ENCODE assay signal across 14 cellular contexts in the genomic region with DNA sequence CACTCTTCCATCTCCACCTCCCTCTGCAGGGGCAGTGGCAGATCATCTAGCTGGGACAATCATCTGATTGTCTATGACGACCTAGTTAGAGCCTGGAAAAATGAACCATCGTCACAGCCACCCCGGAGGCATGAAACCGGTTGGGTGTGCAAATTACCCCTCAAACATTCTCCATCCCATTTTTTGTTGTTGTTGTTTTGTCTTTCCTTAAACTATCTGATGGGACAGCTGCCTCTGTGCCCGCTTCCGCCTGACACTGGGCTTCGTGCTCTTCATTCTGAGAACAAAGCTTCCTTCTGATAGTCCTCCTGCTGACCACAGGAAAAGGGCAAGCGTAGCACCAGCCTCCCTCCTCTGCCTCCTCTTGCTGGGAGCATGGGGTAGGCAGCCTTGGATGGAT. TPM values are rescaled to one million over a fixed set of nuclear protein-coding genes. Genes with fewer than 3 reads are reported as not detected.
DNase-seq lines count a peak whose midpoint lies in the region; ATAC-seq and TF ChIP-seq lines count a peak whose summit lies in the region.
"Had no signal": no experiment of that assay in that cellular context is flagged by ENCODE, and none has a peak within 500 bp of the region (broad histone marks: within the 10 kb centered on the region; RNA-seq: fewer than 3 reads in every experiment).

No MANE protein-coding gene starts in this region.

- H3K27me3 ChIP-seq in H9 (ENCODE audit: insufficient read depth, low read length), result no peaks in the 10 kb centered on the region
- H3K27me3 ChIP-seq in mammary epithelial cell (ENCODE audit: insufficient read depth, low read length), result no peaks in the 10 kb centered on the region
- no peaks in the 10 kb centered on the region for H3K27me3 ChIP-seq in lower lobe of right lung (ENCODE audit: low read depth)
- no peaks in the 10 kb centered on the region for H3K27me3 ChIP-seq in spleen (replicated peaks in 1 of 7)
- H3K27me3 ChIP-seq: uterus had no signal

- H3K4me3 Mint-ChIP-seq in H9, result no peak overlapping the region
- H3K4me3 Mint-ChIP-seq: activated naive CD4-positive, alpha-beta T cell treated with anti-CD3 and anti-CD28 coated beads, Interleukin-2, amount 10 ng/mL, durations not matched to agents 7 days and 5 days; central memory CD8-positive, alpha-beta T cell; IgD-negative memory B cell; naive thymus-derived CD4-positive, alpha-beta T cell had no signal

- intact Hi-C loops in mammary epithelial cell (cut with micrococcal nuclease), result no loop called here
- intact Hi-C loops in lower lobe of right lung (cut with DNase I), result no loop called here
- intact Hi-C loops in spleen (cut with DNase I; ENCODE audit: low total_unique reads), result no loop called here

- H4K5ac ChIP-seq in H9 (ENCODE audit: insufficient read length, low read depth, low read length), result no peak overlapping the region

- in situ Hi-C loops in mammary epithelial cell (cut with MboI; ENCODE audit: low sequenced_read_pairs in 2 of 2), result no loop called here

- no peak overlapping the region for H3K23ac ChIP-seq in H9 (ENCODE audit: insufficient read length, low read depth, low read length)

- no peak overlapping the region for H3K27ac ChIP-seq in H9 (ENCODE audit: insufficient read length, low read depth, low read length)
- peak overlapping the region; percentile 20 for H3K27ac ChIP-seq in mammary epithelial cell (ENCODE audit: insufficient read depth, low read depth, low read length)
- peak overlapping the region; percentile 78 for H3K27ac ChIP-seq in lower lobe of right lung
- peak overlapping the region in 7 of 8 donors; percentile 9 to 81 (median 74) for H3K27ac ChIP-seq in spleen
- H3K27ac ChIP-seq: uterus had no signal

- WGBS in H9 (ENCODE audit: extremely low coverage, insufficient read length, low lambda C conversion rate), result no CpG with 5 or more reads among the region's 8 CpGs
- WGBS in mammary epithelial cell (ENCODE audit: low coverage, missing lambda C conversion rate), result 37% methylated on average over 5 of the region's 8 CpGs
- WGBS in spleen, 5 donors, result 68 to 94% (median 79%) methylated on average over 8 of the region's 8 CpGs

- no peak overlapping the region for H3K9ac ChIP-seq in H9 (ENCODE audit: extremely low read depth, insufficient read length, low read length)
- no peak overlapping the region for H3K9ac ChIP-seq in mammary epithelial cell (ENCODE audit: insufficient read depth, low read length)

- H3K79me1 ChIP-seq in H9 (ENCODE audit: insufficient read depth, low read depth, low read length, poor library complexity, severe bottlenecking), result peaks cover 10% of the 10 kb centered on the region

- H2BK12ac ChIP-seq in H9 (ENCODE audit: insufficient read length, low read depth, low read length), result no peak overlapping the region

- H3K79me2 ChIP-seq in H9 (ENCODE audit: insufficient read depth, low read length) (peaks cover 14% of the 10 kb centered on the region; the same call in 1 of the 2 replicates), mammary epithelial cell (ENCODE audit: insufficient read depth, low read length) (peaks cover 95% of the 10 kb centered on the region)

- H2AFZ ChIP-seq in H9 (ENCODE audit: low read length), result no peak overlapping the region
- no peak overlapping the region for H2AFZ ChIP-seq in mammary epithelial cell (ENCODE audit: low read depth, low read length)

- no peak overlapping the region for H3K4ac ChIP-seq in H9 (ENCODE audit: low read depth, low read length)

- H3K9me3 Mint-ChIP-seq in H9, result no peaks in the 10 kb centered on the region
- H3K9me3 Mint-ChIP-seq: activated naive CD4-positive, alpha-beta T cell treated with anti-CD3 and anti-CD28 coated beads, Interleukin-2, amount 10 ng/mL, durations not matched to agents 7 days and 5 days; central memory CD8-positive, alpha-beta T cell; IgD-negative memory B cell had no signal

- no peak overlapping the region for H3K18ac ChIP-seq in H9 (ENCODE audit: insufficient read length, low read depth, low read length)

- no peak overlapping the region for H3K4me2 ChIP-seq in H9 (ENCODE audit: insufficient read depth, insufficient read length, low read length)
- peak overlapping the region; percentile 7 for H3K4me2 ChIP-seq in mammary epithelial cell (ENCODE audit: insufficient read depth, low read depth, low read length)

- no peak overlapping the region for H3K14ac ChIP-seq in H9 (ENCODE audit: insufficient read depth, low read length)

- no peak overlapping the region for H2BK20ac ChIP-seq in H9 (ENCODE audit: low read depth, low read length, poor library complexity, severe bottlenecking)

- TF ChIP-seq POLR2A in spleen (IDR thresholded peaks at IDR 0.05), result no peak

- H2AK5ac ChIP-seq in H9 (ENCODE audit: insufficient read length, low read length), result no peak overlapping the region

- no peak for ATAC-seq in lower lobe of right lung
- ATAC-seq in stimulated activated naive CD8-positive, alpha-beta T cell treated with anti-CD3 and anti-CD28 coated beads, Interleukin-15, Interleukin-2, amounts not matched to agents 100 U/mL and 50 U/mL, for 24 hours, result no peak
- ATAC-seq: naive thymus-derived CD4-positive, alpha-beta T cell had no signal

- H3K4me3 ChIP-seq in mammary epithelial cell (replicated peaks in 1 of 3; ENCODE audit: insufficient read depth in 1 of 3, low read depth in 2 of 3, low read length in 3 of 3), result no peak overlapping the region
- H3K4me3 ChIP-seq in lower lobe of right lung, result no peak overlapping the region
- no peak overlapping the region for H3K4me3 ChIP-seq in spleen
- H3K4me3 ChIP-seq: uterus had no signal

- peak overlapping the region in 2 of 3 experiments; percentile 23 to 80; a peak in 1 of 7 replicates for H3K27ac Mint-ChIP-seq in H9
- H3K27ac Mint-ChIP-seq: activated naive CD4-positive, alpha-beta T cell treated with anti-CD3 and anti-CD28 coated beads, Interleukin-2, amount 10 ng/mL, durations not matched to agents 7 days and 5 days; IgD-negative memory B cell had no signal

- no peak for TF ChIP-seq CTCF in H9 (conservative IDR thresholded peaks at IDR 0.05)
- TF ChIP-seq CTCF in mammary epithelial cell (conservative IDR thresholded peaks at IDR 0.05 in 1 of 2, IDR thresholded peaks at IDR 0.05 in 1 of 2; ENCODE audit: extremely low read depth in 1 of 2, insufficient read depth in 1 of 2, low read depth in 1 of 2, low read length in 2 of 2), result no peak
- no peak for TF ChIP-seq CTCF in lower lobe of right lung (IDR thresholded peaks at IDR 0.05)
- no peak for TF ChIP-seq CTCF in spleen (IDR thresholded peaks at IDR 0.05 in 8 of 11, conservative IDR thresholded peaks at IDR 0.05 in 3 of 11)

- H3K56ac ChIP-seq in H9 (ENCODE audit: insufficient read length, low read depth, low read length), result no peak overlapping the region

- CTCF ChIA-PET in mammary epithelial cell (lab: Charles Lee; ENCODE audit: low non-redundant PET), result no interaction called here

- H3K9me3 ChIP-seq in H9 (ENCODE audit: control insufficient read depth, low read depth, low read length) (no peaks in the 10 kb centered on the region), mammary epithelial cell (replicated peaks; ENCODE audit: insufficient read depth, low read length) (no peaks in the 10 kb centered on the region), lower lobe of right lung (no peaks in the 10 kb centered on the region), spleen (no peaks in the 10 kb centered on the region)
- H3K9me3 ChIP-seq: uterus had no signal

- no TSS peak for BruUV-seq in mammary epithelial cell (replicated peaks; lab: Mats Ljungman, UMichigan)

- DNase-seq in H9 (no peak), mammary epithelial cell (no peak), lower lobe of right lung (no peak), spleen (no peak), NCI-H2171 treated with DMSO at 0.1 percent for 48 hours (lab: John Stamatoyannopoulos, UW) (no peak), cerebellum (ENCODE audit: low spot score) (no peak)
- DNase-seq in stimulated activated naive CD8-positive, alpha-beta T cell treated with anti-CD3 and anti-CD28 coated beads, Interleukin-15, Interleukin-2, amounts not matched to agents 100 U/mL and 50 U/mL, for 24 hours, result no peak
- DNase-seq in activated effector memory CD4-positive, alpha-beta T cell treated with anti-CD3 and anti-CD28 coated beads, Interleukin-2, amount 50 U/mL, for 16 hours, result no peak
- DNase-seq: activated naive CD4-positive, alpha-beta T cell treated with anti-CD3 and anti-CD28 coated beads, Interleukin-2, amount 10 ng/mL, durations not matched to agents 7 days and 5 days; naive thymus-derived CD4-positive, alpha-beta T cell; NCI-H1436; uterus had no signal

- no peak overlapping the region for H2BK5ac ChIP-seq in H9 (ENCODE audit: insufficient read length, low read length)

- no peaks in the 10 kb centered on the region for H3K27me3 Mint-ChIP-seq in H9 (ENCODE audit: low read depth)
- H3K27me3 Mint-ChIP-seq: IgD-negative memory B cell; naive thymus-derived CD4-positive, alpha-beta T cell had no signal

- peaks cover 61 to 63% of the 10 kb centered on the region in 2 experiments for H3K4me1 Mint-ChIP-seq in H9
- H3K4me1 Mint-ChIP-seq: activated naive CD4-positive, alpha-beta T cell treated with anti-CD3 and anti-CD28 coated beads, Interleukin-2, amount 10 ng/mL, durations not matched to agents 7 days and 5 days; central memory CD8-positive, alpha-beta T cell; naive thymus-derived CD4-positive, alpha-beta T cell had no signal

- dilution Hi-C loops in mammary epithelial cell (cut with HindIII; ENCODE audit: low sequenced_read_pairs), result loop anchor here (5.0 kb wide), 1 partner anchor 99 kb away; no protein-coding TSS in a partner anchor

- no peak overlapping the region for H2BK15ac ChIP-seq in H9 (ENCODE audit: low read depth, low read length)

- H4K91ac ChIP-seq in H9 (ENCODE audit: insufficient read length, low read depth, low read length), result no peak overlapping the region

- peaks cover 8% of the 10 kb centered on the region for H3K4me1 ChIP-seq in H9 (ENCODE audit: insufficient read depth, low read length)
- H3K4me1 ChIP-seq in mammary epithelial cell (ENCODE audit: insufficient read depth, low read length), result peaks cover 91% of the 10 kb centered on the region
- H3K4me1 ChIP-seq in lower lobe of right lung, result peaks cover 96% of the 10 kb centered on the region
- H3K4me1 ChIP-seq in spleen, result peaks cover 35 to 100% (median 93%) of the 10 kb centered on the region in 6 donors

- no peak overlapping the region for H2BK120ac ChIP-seq in H9 (ENCODE audit: low read depth, low read length, poor library complexity, severe bottlenecking)

- no peak overlapping the region for H4K8ac ChIP-seq in H9 (replicated peaks; ENCODE audit: insufficient read length, low read depth, low read length)

- H3T11ph ChIP-seq in H9 (ENCODE audit: low read length), result no peak overlapping the region

- no peaks in the 10 kb centered on the region for H3K23me2 ChIP-seq in H9 (ENCODE audit: insufficient read length, low read depth, low read length, poor library complexity, severe bottlenecking)

- H3K36me3 ChIP-seq in mammary epithelial cell (ENCODE audit: insufficient read depth, low read length), result no peaks in the 10 kb centered on the region
- H3K36me3 ChIP-seq in lower lobe of right lung, result no peaks in the 10 kb centered on the region
- H3K36me3 ChIP-seq in spleen, result peaks cover 0 to 62% (median 2%) of the 10 kb centered on the region in 6 donors
- H3K36me3 ChIP-seq: uterus had no signal

- H4K20me1 ChIP-seq in H9 (ENCODE audit: control insufficient read depth, insufficient read depth, insufficient read length) (no peaks in the 10 kb centered on the region), mammary epithelial cell (ENCODE audit: insufficient read depth, low read length) (no peaks in the 10 kb centered on the region)

- peaks cover 0 to 11% (median 1%) of the 10 kb centered on the region in 3 experiments; a peak in 4 of 7 replicates for H3K36me3 Mint-ChIP-seq in H9 (ENCODE audit: insufficient read depth in 1 of 3, low read depth in 3 of 3)
- H3K36me3 Mint-ChIP-seq: activated naive CD4-positive, alpha-beta T cell treated with anti-CD3 and anti-CD28 coated beads, Interleukin-2, amount 10 ng/mL, durations not matched to agents 7 days and 5 days; naive thymus-derived CD4-positive, alpha-beta T cell had no signal

RNA-seq across cellular contexts. Expression of a gene that starts 7.0 kb away (rescaled TPM):
- total RNA-seq in H9 (2021), result 59.2 and 65.5 TPM in 2 replicates
- total RNA-seq in mammary epithelial cell, result 100 to 1,000 TPM; 114 to 128 TPM
- polyA plus RNA-seq in mammary epithelial cell, result 43.2 TPM
- polyA minus RNA-seq in mammary epithelial cell, result 101 TPM
- total RNA-seq in lower lobe of right lung, result 117 TPM
- total RNA-seq in spleen, result 100 to 1,000 TPM; 123 to 360 (median 261) TPM
- 10 to 100 TPM in 1 of 3 donors, 1 to 10 TPM in 2; 6.1 to 45.7 (median 6.8) TPM for polyA plus RNA-seq in spleen
- total RNA-seq in cerebellum, result 30.8 TPM

RNA-seq across cellular contexts. Expression of a gene that starts 51.4 kb away (rescaled TPM):
- 2,533 and 2,603 TPM in 2 replicates for total RNA-seq in H9 (2021)
- total RNA-seq in mammary epithelial cell, result 1,000 to 10,000 TPM; 1,819 to 2,158 TPM
- polyA plus RNA-seq in mammary epithelial cell, result 6,134 TPM
- 1,433 TPM for polyA minus RNA-seq in mammary epithelial cell
- total RNA-seq in lower lobe of right lung, result 1,651 TPM
- total RNA-seq in spleen, result 1,000 to 10,000 TPM; 1,801 to 2,829 (median 2,025) TPM
- 1,000 to 10,000 TPM; 5,417 to 8,400 (median 8,329) TPM for polyA plus RNA-seq in spleen
- 1,114 TPM for total RNA-seq in cerebellum
